Comparison of ENCODE assay signal across 18 cellular contexts in genomic region chr12:49339464-49339861, GRCh38. TPM values are rescaled to one million over a fixed set of nuclear protein-coding genes. Genes with fewer than 3 reads are reported as not detected.
DNase-seq lines count a peak whose midpoint lies in the region; ATAC-seq and TF ChIP-seq lines count a peak whose summit lies in the region.
"Had no signal": no experiment of that assay in that cellular context is flagged by ENCODE, and none has a peak within 500 bp of the region (broad histone marks: within the 10 kb centered on the region; RNA-seq: fewer than 3 reads in every experiment).

No MANE protein-coding gene starts in this region.

- H3K9me3 ChIP-seq in SJCRH30 (replicated peaks), result no peaks in the 10 kb centered on the region
- H3K9me3 ChIP-seq in heart left ventricle, result no peaks in the 10 kb centered on the region
- H3K9me3 ChIP-seq: esophagus squamous epithelium, HAP-1, lower lobe of right lung, uterus had no signal

- DNase-seq in DMS79 (lab: John Stamatoyannopoulos, UW) (peak; percentile 49), SJCRH30 (peak; percentile 63 to 67), left kidney (ENCODE audit: low read depth, low spot score) (peak; percentile 57), posterior vena cava (ENCODE audit: low spot score) (peak; percentile 51), midbrain (lab: John Stamatoyannopoulos, UW) (no peak), heart left ventricle (no peak), NCI-H345 treated with DMSO at 0.1 percent for 48 hours (lab: John Stamatoyannopoulos, UW; ENCODE audit: unreplicated experiment) (no peak), NCI-H748 (lab: John Stamatoyannopoulos, UW; ENCODE audit: unreplicated experiment) (no peak)
- DNase-seq: activated naive CD8-positive, alpha-beta T cell treated with anti-CD3 and anti-CD28 coated beads, Interleukin-2, amount 50 U/mL, for 24 hours; EL; esophagus squamous epithelium; KBM-7; lower lobe of right lung; naive thymus-derived CD4-positive, alpha-beta T cell; NCI-H2029; uterus had no signal

- H3K27ac ChIP-seq in SJCRH30, result no peak overlapping the region
- no peak overlapping the region for H3K27ac ChIP-seq in heart left ventricle
- H3K27ac ChIP-seq: esophagus squamous epithelium, lower lobe of right lung, uterus had no signal

- WGBS in heart left ventricle, 4 donors, result 54 to 61% (median 59%) methylated on average over 5 of the region's 5 CpGs

- peaks cover 20% of the 10 kb centered on the region; the same call in 1 of the 2 replicates for H3K4me1 ChIP-seq in SJCRH30
- peaks cover 6 to 42% (median 21%) of the 10 kb centered on the region in 12 donors for H3K4me1 ChIP-seq in heart left ventricle

- H3K27me3 ChIP-seq in SJCRH30, result peaks cover under 1% of the 10 kb centered on the region; the same call in 1 of the 2 replicates
- peaks cover 27 to 86% (median 57%) of the 10 kb centered on the region in 9 donors for H3K27me3 ChIP-seq in heart left ventricle

- H3K36me3 ChIP-seq in SJCRH30, result no peaks in the 10 kb centered on the region
- no peaks in the 10 kb centered on the region for H3K36me3 ChIP-seq in heart left ventricle
- H3K36me3 ChIP-seq: esophagus squamous epithelium, HAP-1, lower lobe of right lung, uterus had no signal

- no peak for TF ChIP-seq POLR2A in heart left ventricle (IDR thresholded peaks at IDR 0.05)

- no peak for TF ChIP-seq CTCF in heart left ventricle (IDR thresholded peaks at IDR 0.05)

- intact Hi-C loops in posterior vena cava (cut with DNase I) (loop anchor here in 1 of 2 donors (5.0 to 10.0 kb wide), 2 partner anchors 42 to 175 kb away; partner anchors contain the start of gene PRPH), heart left ventricle (cut with DNase I) (loop anchor here in 6 of 10 donors (2.0 to 5.0 kb wide), 3 partner anchors 47 to 52 kb away; no protein-coding TSS in a partner anchor)

- H3K4me3 ChIP-seq in SJCRH30 (no peak overlapping the region), heart left ventricle (no peak overlapping the region)
- H3K4me3 ChIP-seq: esophagus squamous epithelium, HAP-1, lower lobe of right lung, uterus had no signal

- ATAC-seq in heart left ventricle, result no peak
- ATAC-seq: activated naive CD8-positive, alpha-beta T cell treated with anti-CD3 and anti-CD28 coated beads, Interleukin-2, amount 50 U/mL, for 24 hours; activated T-helper 17 cell treated with anti-CD3 and anti-CD28 coated beads, Interleukin-2, amount 50 U/mL, for 72 hours; lower lobe of right lung; naive thymus-derived CD4-positive, alpha-beta T cell had no signal

RNA-seq across cellular contexts. Expression of gene C1QL4, which starts 2.5 kb away (rescaled TPM):
- 1.7 and 2.1 TPM in 2 replicates for total RNA-seq in SJCRH30 (2014; rRNA removed; shearing (Covaris generic))
- total RNA-seq in posterior vena cava (not detected), heart left ventricle (not detected)
- not detected for polyA plus RNA-seq in heart left ventricle
- total RNA-seq: activated T-helper 17 cell treated with anti-CD3 and anti-CD28 coated beads, Interleukin-2, amount 50 U/mL, for 72 hours; esophagus squamous epithelium; lower lobe of right lung; naive thymus-derived CD4-positive, alpha-beta T cell had no signal
- polyA plus RNA-seq: naive thymus-derived CD4-positive, alpha-beta T cell had no signal

RNA-seq across cellular contexts. Expression of gene DNAJC22, which starts 7.2 kb away (rescaled TPM):
- 10.7 and 11.9 TPM in 2 replicates for total RNA-seq in SJCRH30 (2014; rRNA removed; shearing (Covaris generic))
- under 1 TPM in 1 of 2 donors, not detected in 1; 0.05 TPM for total RNA-seq in posterior vena cava
- 1 to 10 TPM in 1 of 9 donors, under 1 TPM in 5, not detected in 3; 0.08 to 4.4 (median 0.53) TPM for total RNA-seq in heart left ventricle
- polyA plus RNA-seq in heart left ventricle, result under 1 TPM in 1 of 2 donors, not detected in 1; 0.11 TPM
- total RNA-seq: activated T-helper 17 cell treated with anti-CD3 and anti-CD28 coated beads, Interleukin-2, amount 50 U/mL, for 72 hours; naive thymus-derived CD4-positive, alpha-beta T cell had no signal
- polyA plus RNA-seq: naive thymus-derived CD4-positive, alpha-beta T cell had no signal

RNA-seq across cellular contexts. Expression of gene TROAP, which starts 16.4 kb away (rescaled TPM):
- 79.4 and 87.0 TPM in 2 replicates for total RNA-seq in SJCRH30 (2014; rRNA removed; shearing (Covaris generic))
- total RNA-seq in posterior vena cava (under 1 TPM; 0.10 to 0.60 TPM), heart left ventricle (1 to 10 TPM in 2 of 9 donors, under 1 TPM in 4, not detected in 3; 0.33 to 6.4 (median 0.85) TPM)
- polyA plus RNA-seq in heart left ventricle, result under 1 TPM in 1 of 2 donors, not detected in 1; 0.11 TPM

RNA-seq across cellular contexts. Expression of gene SPATS2, which starts 27.8 kb away (rescaled TPM):
- total RNA-seq in SJCRH30 (2014; rRNA removed; shearing (Covaris generic)), result 67.6 and 72.6 TPM in 2 replicates
- total RNA-seq in posterior vena cava, result 10 to 100 TPM; 12.1 to 14.8 TPM
- 1 to 10 TPM; 3.0 to 9.1 (median 4.8) TPM for total RNA-seq in heart left ventricle
- polyA plus RNA-seq in heart left ventricle, result 1 to 10 TPM; 6.7 TPM

RNA-seq across cellular contexts. Expression of gene PRPH, which starts 44.5 kb away (rescaled TPM):
- total RNA-seq in SJCRH30 (2014; rRNA removed; shearing (Covaris generic)), result 1.7 and 3.9 TPM in 2 replicates
- under 1 TPM; 0.32 to 0.67 TPM for total RNA-seq in posterior vena cava
- under 1 TPM in 4 of 9 donors, not detected in 5; 0.36 to 0.70 (median 0.54) TPM for total RNA-seq in heart left ventricle
- polyA plus RNA-seq in heart left ventricle, result under 1 TPM; 0.11 to 0.27 TPM
- total RNA-seq: naive thymus-derived CD4-positive, alpha-beta T cell had no signal
- polyA plus RNA-seq: naive thymus-derived CD4-positive, alpha-beta T cell had no signal

Comparison
In these comparisons a context has a peak if more than half of its experiments do, and no peak if none do; other contexts are left out.
1. DNase-seq: peak in DMS79 (single experiment), SJCRH30 (2 of 2), left kidney (single experiment) and posterior vena cava (single experiment); none in midbrain (single experiment), heart left ventricle (0 of 5), NCI-H345 treated with DMSO at 0.1 percent for 48 hours (single experiment) and NCI-H748 (single experiment).
2. RNA of gene TROAP, which starts 16.4 kb away (total RNA-seq): 79.4 to 87.0 TPM in SJCRH30; 0.33 to 6.4 TPM in heart left ventricle and 0.10 to 0.60 TPM in posterior vena cava; every median in the first group is over 10 times any median in the second.